8 cellular contexts compared by ENCODE assay signal in genomic region chr10:91108820-91109219, GRCh38.
"Had no signal": no experiment of that assay in that cellular context is flagged by ENCODE, and none has a peak within 500 bp of the region (broad histone marks: within the 10 kb centered on the region; RNA-seq: fewer than 3 reads in every experiment).

No MANE protein-coding gene starts in this region.

- H3K27ac Mint-ChIP-seq: IgD-negative memory B cell had no signal

- DNase-seq: IMR-90, KBM-7, KG1 had no signal

- H3K36me3 Mint-ChIP-seq: IgD-negative memory B cell had no signal

- H3K4me3 Mint-ChIP-seq: IgD-negative memory B cell had no signal

- H3K27ac ChIP-seq: HL-60, KMS-11 had no signal

- H3K4me3 ChIP-seq: K562 had no signal

- ATAC-seq: HepG2, K562 had no signal
